In the genomic region with DNA sequence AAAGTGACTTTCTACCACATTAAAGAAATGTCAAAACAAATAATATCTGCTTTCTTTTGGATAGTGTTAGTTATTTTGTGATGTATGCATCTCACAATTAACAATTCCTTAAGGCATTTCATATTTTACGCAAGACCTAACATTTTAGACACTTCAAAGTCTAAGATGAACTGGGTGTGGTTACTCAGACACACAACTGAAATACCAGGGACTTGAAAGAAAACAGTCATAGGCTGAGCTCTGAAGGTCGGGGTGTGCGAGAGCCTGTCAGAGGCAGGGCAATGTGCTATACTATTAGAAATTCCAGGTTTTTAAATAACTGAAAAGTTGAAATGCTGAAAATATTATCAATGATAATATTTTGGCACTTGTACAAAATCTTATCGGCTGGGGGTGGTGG, we compare ENCODE assay signal across 23 cellular contexts.
"Had no signal": no experiment of that assay in that cellular context is flagged by ENCODE, and none has a peak within 500 bp of the region (broad histone marks: within the 10 kb centered on the region; RNA-seq: fewer than 3 reads in every experiment).

No MANE protein-coding gene starts in this region.

- H3K27me3 Mint-ChIP-seq: activated B cell treated with CpG ODN at 0.5 μM for 24 hours; activated CD4-positive, alpha-beta T cell treated with anti-CD3 and anti-CD28 coated beads for 36 hours; activated naive CD4-positive, alpha-beta T cell treated with anti-CD3 and anti-CD28 coated beads, Interleukin-2, amount 10 ng/mL, durations not matched to agents 7 days and 5 days; stimulated activated naive CD8-positive, alpha-beta T cell treated with anti-CD3 and anti-CD28 coated beads, Interleukin-15, Interleukin-2, amounts not matched to agents 100 ng/mL and 50 ng/mL, for 24 hours had no signal

- H3K9me3 Mint-ChIP-seq: activated B cell treated with CpG ODN at 0.5 μM for 24 hours; activated naive CD4-positive, alpha-beta T cell treated with anti-CD3 and anti-CD28 coated beads, Interleukin-2, amount 10 ng/mL, durations not matched to agents 7 days and 5 days; brain; dendritic cell treated with granulocyte-macrophage colony-stimulating factor and Interleukin-4, amounts not matched to agents 40 ng/mL and 50 ng/mL, for 4 days; natural killer cell; stimulated activated naive CD8-positive, alpha-beta T cell treated with anti-CD3 and anti-CD28 coated beads, Interleukin-15, Interleukin-2, amounts not matched to agents 100 ng/mL and 50 ng/mL, for 24 hours had no signal

- H3K9me3 ChIP-seq: left lung, ovary, prostate gland, thyroid gland had no signal

- H3K27ac ChIP-seq: ovary, prostate gland had no signal

- H3K27ac Mint-ChIP-seq: activated B cell treated with CpG ODN at 0.5 μM for 24 hours; activated CD4-positive, alpha-beta T cell treated with anti-CD3 and anti-CD28 coated beads for 36 hours; activated naive CD4-positive, alpha-beta T cell treated with anti-CD3 and anti-CD28 coated beads, Interleukin-2, amount 10 ng/mL, durations not matched to agents 7 days and 5 days; dendritic cell treated with granulocyte-macrophage colony-stimulating factor and Interleukin-4, amounts not matched to agents 40 ng/mL and 50 ng/mL, for 4 days; natural killer cell; stimulated activated naive CD8-positive, alpha-beta T cell treated with anti-CD3 and anti-CD28 coated beads, Interleukin-15, Interleukin-2, amounts not matched to agents 100 ng/mL and 50 ng/mL, for 24 hours had no signal

- H3K4me3 ChIP-seq: left lung, ovary, prostate gland, thyroid gland had no signal

- H3K36me3 ChIP-seq: left lung, ovary, prostate gland, thyroid gland had no signal

- ATAC-seq: activated CD4-positive, alpha-beta T cell treated with anti-CD3 and anti-CD28 coated beads for 36 hours; left lung; natural killer cell; right cardiac atrium had no signal

- FAIRE-seq: endometrium had no signal

- H3K4me3 Mint-ChIP-seq: activated B cell treated with CpG ODN at 0.5 μM for 24 hours; activated CD4-positive, alpha-beta T cell treated with anti-CD3 and anti-CD28 coated beads for 36 hours; activated naive CD4-positive, alpha-beta T cell treated with anti-CD3 and anti-CD28 coated beads, Interleukin-2, amount 10 ng/mL, durations not matched to agents 7 days and 5 days; brain; dendritic cell treated with granulocyte-macrophage colony-stimulating factor and Interleukin-4, amounts not matched to agents 40 ng/mL and 50 ng/mL, for 4 days; mesothelial cell of epicardium; natural killer cell; stimulated activated naive CD8-positive, alpha-beta T cell treated with anti-CD3 and anti-CD28 coated beads, Interleukin-15, Interleukin-2, amounts not matched to agents 100 ng/mL and 50 ng/mL, for 24 hours had no signal

- H3K4me1 Mint-ChIP-seq: natural killer cell had no signal

- DNase-seq: activated B cell treated with CpG ODN at 0.5 μM for 24 hours; activated CD4-positive, alpha-beta T cell treated with anti-CD3 and anti-CD28 coated beads for 36 hours; activated CD4-positive, alpha-beta T cell treated with anti-CD3 and anti-CD28 coated beads, Interleukin-2, amount 50 U/mL, for 48 hours; activated effector memory CD4-positive, alpha-beta T cell treated with anti-CD3 and anti-CD28 coated beads, Interleukin-2, amount 50 U/mL, for 16 hours; activated naive CD4-positive, alpha-beta T cell treated with anti-CD3 and anti-CD28 coated beads, Interleukin-2, amount 10 ng/mL, durations not matched to agents 7 days and 5 days; aorta; caudate nucleus; effector CD4-positive, alpha-beta T cell; foreskin fibroblast; left lung; natural killer cell; ovary; right cardiac atrium; stimulated activated CD4-positive, alpha-beta T cell treated with anti-CD3 and anti-CD28 coated beads, Interleukin-1b, Interleukin-23, amount 100 ng/mL, for 48 hours; substantia nigra; T-helper 1 cell; thyroid gland had no signal

- H3K4me1 ChIP-seq: prostate gland had no signal

- H3K36me3 Mint-ChIP-seq: brain, mesothelial cell of epicardium, natural killer cell had no signal

- H3K27me3 ChIP-seq: left lung, ovary, thyroid gland had no signal
